Comparison of ENCODE assay signal across 10 cellular contexts in genomic region chr15:41291065-41291631, GRCh38. TPM values are rescaled to one million over a fixed set of nuclear protein-coding genes. Genes with fewer than 3 reads are reported as not detected.
DNase-seq lines count a peak whose midpoint lies in the region; ATAC-seq and TF ChIP-seq lines count a peak whose summit lies in the region.
"Had no signal": no experiment of that assay in that cellular context is flagged by ENCODE, and none has a peak within 500 bp of the region (broad histone marks: within the 10 kb centered on the region; RNA-seq: fewer than 3 reads in every experiment).

No MANE protein-coding gene starts in this region.

- no peaks in the 10 kb centered on the region for H3K4me1 ChIP-seq in hepatocyte (ENCODE audit: insufficient read depth)

- WGBS in hepatocyte (ENCODE audit: low lambda C conversion rate, missing lambda C conversion rate), result 96% methylated on average over 9 of the region's 9 CpGs

- no peaks in the 10 kb centered on the region for H3K27me3 ChIP-seq in CD4-positive, alpha-beta T cell (ENCODE audit: control insufficient read depth, insufficient read depth, low read length)
- no peaks in the 10 kb centered on the region for H3K27me3 ChIP-seq in hepatocyte

- ATAC-seq in GM18505 (IDR thresholded peaks at IDR 0.05; ENCODE audit: unreplicated experiment) (peak; percentile 71), GM21737 (IDR thresholded peaks at IDR 0.05; ENCODE audit: unreplicated experiment) (peak; percentile 68), naive B cell (ENCODE audit: low read depth in 2 of 2) (peak; percentile 90 to 91)
- no peak for ATAC-seq in CD4-positive, alpha-beta T cell (ENCODE audit: poor library complexity)

- no peaks in the 10 kb centered on the region for H3K36me3 Mint-ChIP-seq in naive B cell
- peaks cover 61% of the 10 kb centered on the region for H3K36me3 Mint-ChIP-seq in CD4-positive, alpha-beta T cell (ENCODE audit: low read depth)

- H3K9me3 ChIP-seq in CD4-positive, alpha-beta T cell (ENCODE audit: control insufficient read depth, low read length), result no peaks in the 10 kb centered on the region
- H3K9me3 ChIP-seq in hepatocyte (ENCODE audit: low read depth), result no peaks in the 10 kb centered on the region

- H3K36me3 ChIP-seq in hepatocyte (replicated peaks; ENCODE audit: insufficient read depth, low read depth), result no peaks in the 10 kb centered on the region

- peaks cover 55% of the 10 kb centered on the region for H3K79me2 ChIP-seq in hepatocyte

- H3K4me2 ChIP-seq in hepatocyte, result no peak overlapping the region

- no peak for TF ChIP-seq CTCF in CD4-positive, alpha-beta T cell (IDR thresholded peaks at IDR 0.05)
- no peak for TF ChIP-seq CTCF in hepatocyte (IDR thresholded peaks at IDR 0.05; ENCODE audit: poor library complexity)

- CTCF ChIA-PET in CD4-positive, alpha-beta T cell (lab: Charles Lee), result no interaction called here

- intact Hi-C loops in CD4-positive, alpha-beta T cell (cut with DNase I, micrococcal nuclease), result no loop called here

- H3K27me3 Mint-ChIP-seq in naive B cell, result no peaks in the 10 kb centered on the region
- H3K27me3 Mint-ChIP-seq in CD4-positive, alpha-beta T cell, result no peaks in the 10 kb centered on the region

- peak; percentile 29 for TF ChIP-seq POLR2A in GM18505 (IDR thresholded peaks at IDR 0.05; ENCODE audit: borderline replicate concordance, extremely low read depth, insufficient read depth, insufficient read length)

- H3K4me3 ChIP-seq in hepatocyte, result no peak overlapping the region

- H4K20me1 ChIP-seq in hepatocyte (ENCODE audit: insufficient read depth, poor library complexity, severe bottlenecking), result peaks cover 5% of the 10 kb centered on the region

- no peak overlapping the region for H2AFZ ChIP-seq in hepatocyte

- peak; percentile 99 for DNase-seq in MV-4-11 (lab: John Stamatoyannopoulos, UW)
- peak; percentile 83 for DNase-seq in naive B cell
- no peak for DNase-seq in CD4-positive, alpha-beta T cell
- no peak for DNase-seq in NCI-H2029 treated with DMSO at 0.1 percent for 48 hours (lab: John Stamatoyannopoulos, UW)
- DNase-seq in T1000 (lab: John Stamatoyannopoulos, UW), result no peak
- no peak for DNase-seq in hepatocyte (ENCODE audit: low spot score)
- DNase-seq: NCI-H187 treated with DMSO at 0.1 percent for 48 hours had no signal

- H3K9me3 Mint-ChIP-seq in naive B cell, result no peaks in the 10 kb centered on the region
- H3K9me3 Mint-ChIP-seq in CD4-positive, alpha-beta T cell, result no peaks in the 10 kb centered on the region
- H3K9me3 Mint-ChIP-seq: neural crest cell had no signal

- no peaks in the 10 kb centered on the region for H3K9me2 ChIP-seq in hepatocyte (replicated peaks; ENCODE audit: insufficient read depth)

- peaks cover 27 to 49% (median 38%) of the 10 kb centered on the region in 3 donors for H3K4me1 Mint-ChIP-seq in naive B cell
- peaks cover 40% of the 10 kb centered on the region for H3K4me1 Mint-ChIP-seq in CD4-positive, alpha-beta T cell (ENCODE audit: low read depth)

- H3K27ac ChIP-seq in CD4-positive, alpha-beta T cell (ENCODE audit: low read depth, low read length), result no peak overlapping the region
- H3K27ac ChIP-seq in hepatocyte, result no peak overlapping the region

- POLR2A ChIA-PET in CD4-positive, alpha-beta T cell (lab: Charles Lee), result interaction anchor here (1.0 kb wide), 1 partner anchor 9 kb away, joined by 3 read pairs; no protein-coding TSS in a partner anchor

- H3K4me3 Mint-ChIP-seq in naive B cell, result peak overlapping the region; percentile 34 to 88 (median 78)
- H3K4me3 Mint-ChIP-seq in CD4-positive, alpha-beta T cell, result no peak overlapping the region
- H3K4me3 Mint-ChIP-seq: neural crest cell had no signal

- H3K27ac Mint-ChIP-seq in naive B cell, result peak overlapping the region; percentile 91 to 99 (median 98)
- no peak overlapping the region for H3K27ac Mint-ChIP-seq in CD4-positive, alpha-beta T cell

RNA-seq across cellular contexts. Expression of gene OIP5, which starts 41.2 kb away (rescaled TPM):
- polyA plus RNA-seq in naive B cell (ENCODE audit: low read depth in 6 of 6) (1 to 10 TPM in 4 of 6 donors, under 1 TPM in 1, not detected in 1; 0.96 to 2.2 (median 1.5) TPM), hepatocyte (3.3 and 3.6 TPM in 2 replicates)
- total RNA-seq in CD4-positive, alpha-beta T cell, result under 1 TPM; 0.20 to 0.36 TPM
- total RNA-seq in hepatocyte, result 1.8 and 11.8 TPM in 2 replicates

RNA-seq across cellular contexts. Expression of gene NUSAP1, which starts 41.5 kb away (rescaled TPM):
- polyA plus RNA-seq in naive B cell (ENCODE audit: low read depth in 6 of 6) (1 to 10 TPM in 5 of 6 donors, under 1 TPM in 1; 0.59 to 7.9 (median 6.4) TPM), hepatocyte (20.2 and 29.2 TPM in 2 replicates)
- 1 to 10 TPM; 2.2 to 2.3 TPM for total RNA-seq in CD4-positive, alpha-beta T cell
- total RNA-seq in hepatocyte, result 25.9 and 26.6 TPM in 2 replicates

Comparison
In these comparisons a context has a peak if more than half of its experiments do, and no peak if none do; other contexts are left out.
1. DNase-seq: peak in MV-4-11 (single experiment) and naive B cell (single experiment); none in CD4-positive, alpha-beta T cell (0 of 10), NCI-H2029 treated with DMSO at 0.1 percent for 48 hours (single experiment), T1000 (single experiment) and hepatocyte (single experiment).